ENCODE assay signal across 12 cellular contexts in genomic region chr22:46091277-46091977, GRCh38. TPM values are rescaled to one million over a fixed set of nuclear protein-coding genes. Genes with fewer than 3 reads are reported as not detected.
DNase-seq lines count a peak whose midpoint lies in the region; ATAC-seq, FAIRE-seq and TF ChIP-seq lines count a peak whose summit lies in the region.
"Had no signal": no experiment of that assay in that cellular context is flagged by ENCODE, and none has a peak within 500 bp of the region (broad histone marks: within the 10 kb centered on the region; RNA-seq: fewer than 3 reads in every experiment).

No MANE protein-coding gene starts in this region.

- CTCF ChIA-PET in A549 (lab: Yijun Ruan, JAX): interaction anchor here (0.6 to 1.1 kb wide), 3 partner anchors 26 to 874 kb away, joined by 4 to 5 read pairs (median 4); no protein-coding TSS in a partner anchor

- POLR2A ChIA-PET in A549 (lab: Yijun Ruan, JAX): no interaction called here

- no peak overlapping the region for H3K9ac ChIP-seq in Karpas-422 (ENCODE audit: low read length)

- peak overlapping the region in 1 of 2 experiments; percentile 99; a peak in 2 of 6 replicates for H3K27ac ChIP-seq in A549
- peak overlapping the region; percentile 81 for H3K27ac ChIP-seq in angular gyrus (ENCODE audit: low read depth, low read length)
- peak overlapping the region in 11 of 12 donors; percentile 28 to 100 (median 98) for H3K27ac ChIP-seq in heart left ventricle
- peak overlapping the region; percentile 96 to 99 for H3K27ac ChIP-seq in prostate gland
- no peak overlapping the region for H3K27ac ChIP-seq in Karpas-422 (ENCODE audit: low read length)

- FAIRE-seq in A549 (lab: Jason Lieb, UNC): no peak

- DNase-seq in A549 (ENCODE audit: low read depth in 1 of 2, low spot score in 1 of 2): no peak
- peak in 2 of 5 donors; percentile 26 to 40 for DNase-seq in heart left ventricle
- DNase-seq in prostate gland (ENCODE audit: low spot score): no peak
- no peak for DNase-seq in Karpas-422
- DNase-seq in mucosa of gallbladder (ENCODE audit: low spot score): no peak
- no peak for DNase-seq in medulla oblongata (ENCODE audit: extremely low spot score)
- DNase-seq in NCI-H774 (lab: John Stamatoyannopoulos, UW): no peak
- DNase-seq: activated CD8-positive, alpha-beta memory T cell treated with anti-CD3 and anti-CD28 coated beads, Interleukin-2, amount 10 ng/mL, durations not matched to agents 7 days and 5 days; anterior cingulate cortex; stimulated activated CD4-positive, alpha-beta T cell treated with anti-CD3 and anti-CD28 coated beads, Interleukin-4, amount 100 ng/mL, for 4 hours; stimulated activated naive CD8-positive, alpha-beta T cell treated with anti-CD3 and anti-CD28 coated beads, Interleukin-15, amount 100 ng/mL, for 72 hours had no signal

- no peaks in the 10 kb centered on the region for H3K9me2 ChIP-seq in Karpas-422 (replicated peaks; ENCODE audit: insufficient read depth, low read length)

- H3K9me3 ChIP-seq in A549 (no peaks in the 10 kb centered on the region), heart left ventricle (no peaks in the 10 kb centered on the region), prostate gland (no peaks in the 10 kb centered on the region), Karpas-422 (ENCODE audit: low read length) (no peaks in the 10 kb centered on the region)

- TF ChIP-seq POLR2A in A549 (IDR thresholded peaks at IDR 0.05; ENCODE audit: low read length): no peak
- TF ChIP-seq POLR2A in heart left ventricle (IDR thresholded peaks at IDR 0.05): no peak
- no peak for TF ChIP-seq POLR2A in prostate gland (IDR thresholded peaks at IDR 0.05)

- no peak for TF ChIP-seq RAD21 in A549 (conservative IDR thresholded peaks at IDR 0.05 in 1 of 2, IDR thresholded peaks at IDR 0.05 in 1 of 2)

- intact Hi-C loops in heart left ventricle (cut with DNase I) (loop anchor here in 2 of 10 donors (2.0 to 5.0 kb wide), 3 partner anchors 15 to 79 kb away; no protein-coding TSS in a partner anchor), prostate gland (cut with DNase I) (no loop called here)

- H3K27me3 ChIP-seq in heart left ventricle: no peaks in the 10 kb centered on the region
- H3K27me3 ChIP-seq in prostate gland (replicated peaks; ENCODE audit: insufficient read depth): no peaks in the 10 kb centered on the region
- H3K27me3 ChIP-seq in Karpas-422 (ENCODE audit: low read length): no peaks in the 10 kb centered on the region

- no peak overlapping the region for H3K4me2 ChIP-seq in A549
- H3K4me2 ChIP-seq in Karpas-422 (ENCODE audit: low read depth, low read length, poor library complexity, severe bottlenecking): no peak overlapping the region

- H4K20me1 ChIP-seq in Karpas-422 (ENCODE audit: insufficient read depth, low read depth, low read length): peaks cover 4% of the 10 kb centered on the region; the same call in 1 of the 2 replicates

- H3K79me2 ChIP-seq in Karpas-422 (ENCODE audit: low read length): peaks cover 43% of the 10 kb centered on the region

- ATAC-seq in A549: no peak
- ATAC-seq in heart left ventricle: no peak
- ATAC-seq: activated CD8-positive, alpha-beta memory T cell treated with anti-CD3 and anti-CD28 coated beads, Interleukin-2, amount 10 ng/mL, durations not matched to agents 7 days and 5 days; stimulated activated naive CD8-positive, alpha-beta T cell treated with anti-CD3 and anti-CD28 coated beads, Interleukin-15, amount 100 ng/mL, for 72 hours had no signal

- peaks cover 78% of the 10 kb centered on the region for H3K4me1 ChIP-seq in A549
- H3K4me1 ChIP-seq in heart left ventricle: peaks cover 66 to 100% (median 94%) of the 10 kb centered on the region in 12 donors
- peaks cover 57% of the 10 kb centered on the region for H3K4me1 ChIP-seq in prostate gland (replicated peaks)
- no peaks in the 10 kb centered on the region for H3K4me1 ChIP-seq in Karpas-422 (ENCODE audit: low read length)

- H3K36me3 ChIP-seq in heart left ventricle (peaks cover 0 to 66% (median 49%) of the 10 kb centered on the region in 9 donors), prostate gland (peaks cover 0 to 4% of the 10 kb centered on the region in 2 donors), Karpas-422 (ENCODE audit: insufficient read depth, low read length) (0 out of 2 replicates have a peak, but pooled peaks cover 5% of the 10 kb centered on the region)

- TF ChIP-seq CTCF in A549 (IDR thresholded peaks at IDR 0.05) (no peak), heart left ventricle (IDR thresholded peaks at IDR 0.05) (no peak), prostate gland (IDR thresholded peaks at IDR 0.05) (no peak)

- no peak overlapping the region for H2AFZ ChIP-seq in Karpas-422 (ENCODE audit: low read length)

- H3K4me3 ChIP-seq in A549: no peak overlapping the region
- H3K4me3 ChIP-seq in heart left ventricle: peak overlapping the region in 1 of 12 donors; percentile 9
- H3K4me3 ChIP-seq in prostate gland: no peak overlapping the region
- H3K4me3 ChIP-seq in Karpas-422 (ENCODE audit: low read length): no peak overlapping the region

- no peak for TF ChIP-seq EP300 in A549 (IDR thresholded peaks at IDR 0.05)

- WGBS in A549 (ENCODE audit: missing lambda C conversion rate): 89% methylated on average over 14 of the region's 19 CpGs
- WGBS in heart left ventricle, 4 donors: 73 to 81% (median 77%) methylated on average over 15 to 19 of the region's 19 CpGs
- WGBS in prostate gland: 66% methylated on average over 19 of the region's 19 CpGs

TF ChIP-seq in A549, 52 proteins besides CTCF, POLR2A, EP300 and RAD21:
- TF ChIP-seq ZFP36 (IDR thresholded peaks at IDR 0.05; ENCODE audit: borderline replicate concordance, partially characterized antibody) (peak; percentile 96), BHLHE40 (IDR thresholded peaks at IDR 0.05; ENCODE audit: low read depth, low read length) (no peak)

RNA-seq across cellular contexts. Expression of gene PPARA, which starts 58.9 kb away (rescaled TPM):
- polyA plus RNA-seq in A549 (2011; rRNA removed): 2.8 and 3.7 TPM in 2 replicates
- polyA plus RNA-seq in A549 (2012; cell fraction: cytosol; rRNA removed): 0.99 and 1.5 TPM in 2 replicates
- 0.36 and 0.67 TPM in 2 replicates for polyA plus RNA-seq in A549 (2012; cell fraction: nucleus; rRNA removed)
- 2.4 to 2.7 TPM (median 2.6 TPM) in 3 replicates for polyA plus RNA-seq in A549 (2017; fragmentation: RNase III; extraction: RNeasy Plus Mini Kit Qiagen cat#74134 plus additional on column Dnase treatment)
- 8.7 and 10.8 TPM in 2 replicates for polyA minus RNA-seq in A549 (2011; rRNA and poly(A)+ RNA removed)
- total RNA-seq in heart left ventricle: 10 to 100 TPM; 51.0 to 96.4 (median 83.6) TPM
- 10 to 100 TPM; 21.1 to 60.9 TPM for polyA plus RNA-seq in heart left ventricle
- 10 to 100 TPM; 21.2 to 27.3 TPM for total RNA-seq in prostate gland
- total RNA-seq in Karpas-422 (2014; rRNA removed; shearing (Covaris generic); ENCODE audit: low replicate concordance): 18.3 and 23.5 TPM in 2 replicates
- 51.3 TPM for total RNA-seq in mucosa of gallbladder
